In genomic region chr11:1188451-1189130, GRCh38 we compare ENCODE assay signal across 4 cellular contexts. TPM values are rescaled to one million over a fixed set of nuclear protein-coding genes. Genes with fewer than 3 reads are reported as not detected.
"Had no signal": no experiment of that assay in that cellular context is flagged by ENCODE, and none has a peak within 500 bp of the region (broad histone marks: within the 10 kb centered on the region; RNA-seq: fewer than 3 reads in every experiment).

No MANE protein-coding gene starts in this region.

RNA-seq across cellular contexts. Expression of gene MUC5AC, which starts 30.8 kb away (rescaled TPM):
- total RNA-seq: K562, M059J, SJCRH30 had no signal
- polyA plus RNA-seq: IgD-negative memory B cell, K562 had no signal

RNA-seq across cellular contexts. Expression of gene MUC5B, which starts 34.3 kb away (rescaled TPM):
- total RNA-seq: M059J, SJCRH30 had no signal
- polyA plus RNA-seq: IgD-negative memory B cell had no signal
